In the genomic region with DNA sequence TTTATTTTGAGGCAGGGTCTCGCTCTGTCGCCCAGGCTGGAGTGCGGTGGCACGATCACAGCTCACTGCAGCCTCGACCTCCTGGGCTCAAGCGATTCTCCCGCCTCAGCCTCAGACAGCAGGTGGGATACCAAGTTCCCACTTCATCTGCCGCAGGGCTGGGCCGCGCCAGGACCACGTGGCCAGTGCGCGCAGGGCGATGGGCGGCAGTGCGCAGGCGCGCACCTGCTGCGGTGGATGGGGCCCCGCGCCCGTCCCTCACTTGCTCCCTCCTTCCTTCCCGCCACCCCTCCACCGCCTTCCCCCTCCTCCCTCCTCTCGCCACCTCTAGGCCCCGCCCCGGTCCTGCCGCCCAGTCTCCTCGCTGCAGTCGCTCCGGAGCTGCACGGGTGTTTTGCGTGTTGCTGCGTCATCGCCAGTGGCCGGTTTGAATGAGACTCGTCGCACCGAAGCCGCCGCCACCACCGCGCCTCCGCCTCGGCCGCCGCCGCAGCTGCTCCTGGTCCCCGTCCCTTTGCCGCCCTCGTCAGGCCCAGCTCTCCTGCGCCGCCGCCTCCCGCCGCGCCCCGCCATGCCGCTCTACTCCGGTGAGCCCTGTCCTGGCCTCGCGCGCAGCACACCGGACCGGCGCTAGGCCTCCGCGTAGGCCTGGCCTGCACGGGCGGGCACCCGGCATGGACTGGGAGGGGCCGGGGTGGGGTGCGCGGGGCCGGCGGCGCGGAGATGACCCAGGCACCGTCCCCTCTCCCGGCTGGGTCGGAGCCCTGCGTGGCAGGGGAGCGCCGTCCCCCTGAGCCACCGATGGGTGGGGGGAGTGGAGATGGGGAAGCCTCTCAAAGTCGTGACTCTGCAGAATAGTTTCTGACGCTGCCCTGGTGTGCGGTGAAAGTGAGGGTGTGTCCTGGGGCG, we compare ENCODE assay signal across 8 cellular contexts. TPM values are rescaled to one million over a fixed set of nuclear protein-coding genes. Genes with fewer than 3 reads are reported as not detected.
A peak's percentile ranks its signal among the peaks of the same experiment; 100 is the strongest.
DNase-seq lines count a peak whose midpoint lies in the region; ATAC-seq, FAIRE-seq and TF ChIP-seq lines count a peak whose summit lies in the region.

Gene USP14, plus strand, starts transcription at position 430 of the 909 bp plus-strand sequence. Its CDS starts 142 bp downstream, at position 572.

- H3K9ac ChIP-seq in MM.1S (ENCODE audit: low read length) = peak within 1 kb of the TSS; percentile 93

- peaks cover 50% of the 10 kb centered on the region for H3K79me2 ChIP-seq in MM.1S (ENCODE audit: low read length)

- no peaks in the 10 kb centered on the region for H3K27me3 ChIP-seq in MM.1S (replicated peaks; ENCODE audit: insufficient read depth, low read length)

- H3K27me3 Mint-ChIP-seq in nephron (ENCODE audit: low read depth) = peaks cover 3% of the 10 kb centered on the region

- H3K36me3 Mint-ChIP-seq in nephron (ENCODE audit: low read depth) = peaks cover 11% of the 10 kb centered on the region

- peak; percentile 3 for FAIRE-seq in G401.6 (lab: Jason Lieb, UNC)

- peak within 1 kb of the TSS; percentile 74 to 94 (median 90) for H3K27ac Mint-ChIP-seq in nephron

- H3K4me3 Mint-ChIP-seq in nephron = peak within 1 kb of the TSS; percentile 94 to 99 (median 94)

- H2AFZ ChIP-seq in MM.1S (ENCODE audit: low read length) = peak within 1 kb of the TSS; percentile 88

- peak within 1 kb of the TSS; percentile 93 for H3K27ac ChIP-seq in MM.1S (ENCODE audit: low read length)

- peak; percentile 97 for ATAC-seq in stimulated activated naive CD8-positive, alpha-beta T cell treated with anti-CD3 and anti-CD28 coated beads, Interleukin-15, Interleukin-2, amounts not matched to agents 100 U/mL and 50 U/mL, for 24 hours

- H3K4me1 ChIP-seq in MM.1S (ENCODE audit: low read length) = peaks cover 11% of the 10 kb centered on the region; the same call in 1 of the 2 replicates

- H3K9me3 ChIP-seq in MM.1S (replicated peaks; ENCODE audit: insufficient read depth, low read length) = no peaks in the 10 kb centered on the region

- H3F3A ChIP-seq in MM.1S (ENCODE audit: insufficient read depth, low read length) = peaks cover 3% of the 10 kb centered on the region; the same call in 1 of the 2 replicates

- H3K9me2 ChIP-seq in MM.1S (replicated peaks; ENCODE audit: insufficient read depth, low read length) = no peaks in the 10 kb centered on the region

- DNase-seq in HCEC 1CT (peak; percentile 95), MM.1S (peak; percentile 97), SHP77 treated with DMSO at 0.1 percent for 48 hours (lab: John Stamatoyannopoulos, UW) (peak; percentile 85), fibroblast of the aortic adventitia (ENCODE audit: low read depth) (peak; percentile 94)
- DNase-seq in activated effector memory CD4-positive, alpha-beta T cell treated with anti-CD3 and anti-CD28 coated beads, Interleukin-2, amount 50 U/mL, for 16 hours = peak; percentile 99
- peak; percentile 98 for DNase-seq in stimulated activated naive CD8-positive, alpha-beta T cell treated with anti-CD3 and anti-CD28 coated beads, Interleukin-15, Interleukin-2, amounts not matched to agents 100 U/mL and 50 U/mL, for 24 hours

- peaks cover 19% of the 10 kb centered on the region for H3K4me1 Mint-ChIP-seq in nephron

- no peak for TF ChIP-seq CTCF in MM.1S (IDR thresholded peaks at IDR 0.05; ENCODE audit: low read length)
- TF ChIP-seq CTCF in fibroblast of the aortic adventitia (IDR thresholded peaks at IDR 0.05; ENCODE audit: insufficient read depth, low read length) = no peak
- TF ChIP-seq CTCF in nephron (IDR thresholded peaks at IDR 0.05; ENCODE audit: unreplicated experiment in 3 of 3) = peak in 1 of 3 experiments; percentile 1

- peaks cover 17% of the 10 kb centered on the region; the same call in 1 of the 2 replicates for H4K20me1 ChIP-seq in MM.1S (ENCODE audit: insufficient read depth, low read length)

- H3K36me3 ChIP-seq in MM.1S (replicated peaks; ENCODE audit: insufficient read depth, low read length) = no peaks in the 10 kb centered on the region

- H3K9me3 Mint-ChIP-seq in nephron = no peaks in the 10 kb centered on the region

- peak within 1 kb of the TSS; percentile 84 for H3K4me2 ChIP-seq in MM.1S (ENCODE audit: low read depth, low read length)

- H3K4me3 ChIP-seq in MM.1S (ENCODE audit: low read length) (peak within 1 kb of the TSS; percentile 72), fibroblast of the aortic adventitia (ENCODE audit: low read depth, low read length) (peak within 1 kb of the TSS; percentile 92)

RNA-seq across cellular contexts. Expression of gene USP14, which starts in this region (rescaled TPM):
- total RNA-seq in fibroblast of the aortic adventitia (ENCODE audit: low replicate concordance) = 19.3 and 28.1 TPM in 2 replicates

Comparison
In these comparisons a context has a peak if more than half of its experiments do, and no peak if none do; other contexts are left out.
1. Peak in every context shown above with its lines: DNase-seq, ATAC-seq, H3K4me3 ChIP-seq and H3K27ac ChIP-seq.